Comparison of ENCODE assay signal across 19 cellular contexts in genomic region chr14:25658988-25659387, GRCh38.
DNase-seq lines count a peak whose midpoint lies in the region; ATAC-seq and TF ChIP-seq lines count a peak whose summit lies in the region.
"Had no signal": no experiment of that assay in that cellular context is flagged by ENCODE, and none has a peak within 500 bp of the region (broad histone marks: within the 10 kb centered on the region; RNA-seq: fewer than 3 reads in every experiment).

No MANE protein-coding gene starts in this region.

- peak; percentile 74 for TF ChIP-seq EP300 in Ishikawa (IDR thresholded peaks at IDR 0.05; ENCODE audit: borderline replicate concordance)

- TF ChIP-seq RAD21 in Ishikawa (IDR thresholded peaks at IDR 0.05; ENCODE audit: low read depth): no peak

- H3K9me3 Mint-ChIP-seq in endodermal cell: peaks cover 2% of the 10 kb centered on the region

- H3K27me3 Mint-ChIP-seq in endodermal cell (ENCODE audit: insufficient read depth): no peaks in the 10 kb centered on the region
- H3K27me3 Mint-ChIP-seq: B cell had no signal

- peak overlapping the region; percentile 11 for H3K4me3 ChIP-seq in endodermal cell (ENCODE audit: low read length)
- H3K4me3 ChIP-seq: K562 had no signal

- H3K36me3 Mint-ChIP-seq in endodermal cell (ENCODE audit: low read depth): no peaks in the 10 kb centered on the region
- H3K36me3 Mint-ChIP-seq: CD14-positive monocyte had no signal

- H3K4me3 Mint-ChIP-seq in endodermal cell: no peak overlapping the region
- H3K4me3 Mint-ChIP-seq: B cell, CD14-positive monocyte had no signal

- TF ChIP-seq CTCF in endodermal cell (conservative IDR thresholded peaks at IDR 0.05): no peak

- H3K4me1 ChIP-seq in endodermal cell (ENCODE audit: control insufficient read depth, insufficient read depth, low read length): peaks cover 16% of the 10 kb centered on the region

- peaks cover 23% of the 10 kb centered on the region for H3K4me1 Mint-ChIP-seq in endodermal cell
- H3K4me1 Mint-ChIP-seq: B cell, CD14-positive monocyte had no signal

- H3K9ac ChIP-seq in endodermal cell (ENCODE audit: extremely low read depth, low read length, poor library complexity, severe bottlenecking): no peak overlapping the region

- H3K36me3 ChIP-seq in endodermal cell (ENCODE audit: control insufficient read depth, insufficient read depth, low read length): no peaks in the 10 kb centered on the region

- H3K27me3 ChIP-seq in endodermal cell (ENCODE audit: control insufficient read depth, insufficient read depth, low read length, poor library complexity, severe bottlenecking): no peaks in the 10 kb centered on the region

- WGBS in endodermal cell (ENCODE audit: insufficient coverage in 1 of 2, insufficient read length in 1 of 2), 2 experiments: 88 to 100% methylated on average over 2 of the region's 2 CpGs

- H3K27ac Mint-ChIP-seq in endodermal cell: no peak overlapping the region
- H3K27ac Mint-ChIP-seq: B cell, CD14-positive monocyte had no signal

- ATAC-seq in GM21529 (IDR thresholded peaks at IDR 0.05; ENCODE audit: unreplicated experiment): no peak
- ATAC-seq: K562, Right ventricle myocardium inferior had no signal

- H3K27ac ChIP-seq in endodermal cell (ENCODE audit: low read depth, low read length): no peak overlapping the region

- H3K9me3 ChIP-seq in endodermal cell (ENCODE audit: control insufficient read depth, low read length): peaks cover 8% of the 10 kb centered on the region

- DNase-seq in NCI-H1092 treated with DMSO at 0.1 percent for 48 hours (lab: John Stamatoyannopoulos, UW): peak; percentile 24
- no peak for DNase-seq in NCI-H1092 (lab: John Stamatoyannopoulos, UW)
- DNase-seq in NCI-H345 (lab: John Stamatoyannopoulos, UW): peak; percentile 93
- no peak for DNase-seq in endodermal cell
- DNase-seq in DMS53 (lab: John Stamatoyannopoulos, UW): no peak
- DNase-seq in germinal center (ENCODE audit: low spot score): no peak
- DNase-seq: GOT3, HCEC 1CT, MM.1S, NCI-H1048, NCI-H1930, NCI-H226, NCI-H82 had no signal

TF ChIP-seq in Ishikawa, 13 proteins besides CTCF, POLR2A, EP300 and RAD21:
- no peak for TF ChIP-seq YY1 (IDR thresholded peaks at IDR 0.05; ENCODE audit: low read depth)
- TF ChIP-seq TEAD4 (IDR thresholded peaks at IDR 0.05): peak; percentile 52
- peak; percentile 69; the same call in 1 of the 2 replicates for TF ChIP-seq TCF12 (IDR thresholded peaks at IDR 0.05; ENCODE audit: low read depth)
- TF ChIP-seq NFIC (IDR thresholded peaks at IDR 0.05): peak; percentile 75
- peak; percentile 55; the same call in 1 of the 2 replicates for TF ChIP-seq FOXM1 (IDR thresholded peaks at IDR 0.05; ENCODE audit: borderline replicate concordance, low read depth)
- TF ChIP-seq EGR1 (IDR thresholded peaks at IDR 0.05): no peak

Comparison
In these comparisons a context has a peak if more than half of its experiments do, and no peak if none do; other contexts are left out.
1. DNase-seq: peak in NCI-H1092 treated with DMSO at 0.1 percent for 48 hours (single experiment) and NCI-H345 (single experiment); none in NCI-H1092 (single experiment), endodermal cell (single experiment), DMS53 (single experiment) and germinal center (single experiment).